In genomic region chr1:224205438-224205840, GRCh38 we compare ENCODE assay signal across 8 cellular contexts. TPM values are rescaled to one million over a fixed set of nuclear protein-coding genes. Genes with fewer than 3 reads are reported as not detected.
DNase-seq lines count a peak whose midpoint lies in the region; ATAC-seq, FAIRE-seq and TF ChIP-seq lines count a peak whose summit lies in the region.

No MANE protein-coding gene starts in this region.

- no peaks in the 10 kb centered on the region for H3K9me2 ChIP-seq in HCT116 (ENCODE audit: insufficient read depth)

- H3K4me1 ChIP-seq in HCT116 (ENCODE audit: control insufficient read depth in 1 of 2, insufficient read depth in 2 of 2, low read length in 2 of 2) = peaks cover 10 to 18% of the 10 kb centered on the region in 2 experiments

- intact Hi-C loops in HCT116 (cut with micrococcal nuclease) = no loop called here

- POLR2A ChIA-PET in HCT116 (lab: Charles Lee) = no interaction called here

- H3K9me3 ChIP-seq in HCT116 (ENCODE audit: control insufficient read depth in 1 of 2, insufficient read depth in 1 of 2, low read depth in 1 of 2, low read length in 2 of 2) = no peaks in the 10 kb centered on the region

- no peak for TF ChIP-seq CTCF in C4-2B (conservative IDR thresholded peaks at IDR 0.05)
- no peak for TF ChIP-seq CTCF in HCT116 (IDR thresholded peaks at IDR 0.05 in 2 of 3, conservative IDR thresholded peaks at IDR 0.05 in 1 of 3; ENCODE audit: borderline replicate concordance in 1 of 3, insufficient read depth in 1 of 3, low read depth in 2 of 3, low read length in 2 of 3)
- TF ChIP-seq CTCF in progenitor cell of endocrine pancreas (IDR thresholded peaks at IDR 0.05; ENCODE audit: unreplicated experiment) = no peak

- H4K20me1 ChIP-seq in HCT116 (ENCODE audit: insufficient read depth) = no peaks in the 10 kb centered on the region

- no peak for TF ChIP-seq RAD21 in HCT116 (IDR thresholded peaks at IDR 0.05; ENCODE audit: low read depth)

- peak overlapping the region; percentile 90 for H2AFZ ChIP-seq in HCT116 (ENCODE audit: low read depth, low read length, poor library complexity, severe bottlenecking)

- no peak overlapping the region for H3K9ac ChIP-seq in HCT116 (ENCODE audit: low read length)

- H3K4me3 ChIP-seq in HCT116 (replicated peaks in 1 of 2; ENCODE audit: low read depth in 1 of 2, low read length in 2 of 2) = peak overlapping the region in 1 of 2 experiments; percentile 26; a peak in 1 of 4 replicates

- H3K9me3 Mint-ChIP-seq in progenitor cell of endocrine pancreas (ENCODE audit: low read depth) = no peaks in the 10 kb centered on the region

- ATAC-seq in HCT116 (peak; percentile 57), HG03095 (IDR thresholded peaks at IDR 0.05; ENCODE audit: unreplicated experiment) (no peak)

- H3K27me3 ChIP-seq in HCT116 (ENCODE audit: insufficient read depth, low read length) = no peaks in the 10 kb centered on the region

- TF ChIP-seq POLR2A in HCT116 (IDR thresholded peaks at IDR 0.05; ENCODE audit: borderline replicate concordance, extremely low read depth, insufficient read depth, insufficient read length) = no peak

- H3K36me3 ChIP-seq in HCT116 (ENCODE audit: control insufficient read depth in 1 of 2, insufficient read depth in 2 of 2, low read length in 2 of 2) = no peaks in the 10 kb centered on the region

- CTCF ChIA-PET in HCT116 (lab: Charles Lee) = no interaction called here

- H3K27ac Mint-ChIP-seq in progenitor cell of endocrine pancreas = peak overlapping the region; percentile 73

- no peaks in the 10 kb centered on the region for H3K27me3 Mint-ChIP-seq in progenitor cell of endocrine pancreas

- H3K36me3 Mint-ChIP-seq in progenitor cell of endocrine pancreas (ENCODE audit: insufficient read depth) = no peaks in the 10 kb centered on the region

- H3K4me3 Mint-ChIP-seq in progenitor cell of endocrine pancreas (ENCODE audit: low read depth) = peak overlapping the region; percentile 24

- DNase-seq in HCT116 (ENCODE audit: low read depth, low spot score) (no peak), SK-N-DZ (ENCODE audit: low spot score) (peak; percentile 33), dermis blood vessel endothelial cell (peak; percentile 81), progenitor cell of endocrine pancreas (ENCODE audit: low spot score, unreplicated experiment) (no peak), NCI-H1048 (lab: John Stamatoyannopoulos, UW) (no peak), frontal cortex (ENCODE audit: low spot score in 2 of 2) (no peak)

- RAD21 ChIA-PET in HCT116 (lab: Charles Lee; ENCODE audit: low non-redundant PET in 1 of 2, low total read pairs in 2 of 2, uncharacterized antibody in 2 of 2, unreplicated experiment in 2 of 2) = no interaction called here

- no peak for FAIRE-seq in frontal cortex (lab: Jason Lieb, UNC)

- H3K79me2 ChIP-seq in HCT116 (ENCODE audit: insufficient read depth, low read length) = no peaks in the 10 kb centered on the region

- H3K27ac ChIP-seq in C4-2B (peak overlapping the region; percentile 92), HCT116 (ENCODE audit: low read depth, low read length) (no peak overlapping the region)

- BruUV-seq in HCT116 (replicated peaks; lab: Mats Ljungman, UMichigan) = no TSS peak

- peak overlapping the region; percentile 75 for H3K4me2 ChIP-seq in HCT116 (ENCODE audit: low read length)

- peaks cover 10% of the 10 kb centered on the region for H3K4me1 Mint-ChIP-seq in progenitor cell of endocrine pancreas (ENCODE audit: low read depth)

TF ChIP-seq in HCT116, 20 proteins besides CTCF, POLR2A, EP300 and RAD21:
- TF ChIP-seq MAX (IDR thresholded peaks at IDR 0.05) = no peak
- TF ChIP-seq FOSL1 (IDR thresholded peaks at IDR 0.05; ENCODE audit: low read depth) = no peak
- TF ChIP-seq YY1 (IDR thresholded peaks at IDR 0.05; ENCODE audit: extremely low read depth, insufficient replicate concordance, low read depth, low read length) = no peak
- no peak for TF ChIP-seq SIN3A (IDR thresholded peaks at IDR 0.05; ENCODE audit: low read depth)
- TF ChIP-seq POLR2AphosphoS5 (IDR thresholded peaks at IDR 0.05; ENCODE audit: low read depth, low read length) = no peak

RNA-seq across cellular contexts. Expression of gene DEGS1, which starts 22.4 kb away (rescaled TPM):
- 23.1 TPM for total RNA-seq in HCT116 (2021; ENCODE audit: unreplicated experiment)
- polyA plus RNA-seq in HCT116 (2012) = 7.6 and 10.7 TPM in 2 replicates
- polyA plus RNA-seq in SK-N-DZ (2014; cell fraction: cytosol; rRNA removed) = 52.3 and 52.5 TPM in 2 replicates
- 17.2 and 18.6 TPM in 2 replicates for polyA plus RNA-seq in SK-N-DZ (2014; cell fraction: nucleus; rRNA removed)
- total RNA-seq in dermis blood vessel endothelial cell = 115 and 126 TPM in 2 replicates
- 10.4 and 13.5 TPM in 2 replicates for total RNA-seq in progenitor cell of endocrine pancreas
- total RNA-seq in frontal cortex = 65.6 TPM

Comparison
In these comparisons a context has a peak if more than half of its experiments do, and no peak if none do; other contexts are left out.
1. DNase-seq: peak in SK-N-DZ (single experiment) and dermis blood vessel endothelial cell (single experiment); none in HCT116 (single experiment), progenitor cell of endocrine pancreas (single experiment), NCI-H1048 (single experiment) and frontal cortex (0 of 2).